Comparison of ENCODE assay signal across 9 cellular contexts in genomic region chr19:51514866-51515481, GRCh38. TPM values are rescaled to one million over a fixed set of nuclear protein-coding genes. Genes with fewer than 3 reads are reported as not detected.
DNase-seq lines count a peak whose midpoint lies in the region; ATAC-seq, FAIRE-seq and TF ChIP-seq lines count a peak whose summit lies in the region.
"Had no signal": no experiment of that assay in that cellular context is flagged by ENCODE, and none has a peak within 500 bp of the region (broad histone marks: within the 10 kb centered on the region; RNA-seq: fewer than 3 reads in every experiment).

No MANE protein-coding gene starts in this region.

- FAIRE-seq in keratinocyte (lab: Jason Lieb, UNC), result peak; percentile 62

- H3K27ac Mint-ChIP-seq in GM23338, result no peak overlapping the region
- no peak overlapping the region for H3K27ac Mint-ChIP-seq in stimulated activated memory B cell treated with anti-CD40 and anti-IgM and Interleukin-4, amounts not matched to agents 10 μg/mL and 1 μg/mL and 100 μg/mL, for 72 hours

- dilution Hi-C loops in keratinocyte (cut with MboI; ENCODE audit: extremely low pct_ligation_motif_present, low sequenced_read_pairs), result no loop called here

- H3K27me3 ChIP-seq in GM23338 (ENCODE audit: insufficient read depth) (no peaks in the 10 kb centered on the region), keratinocyte (ENCODE audit: control insufficient read depth, extremely low read depth, insufficient read depth, low read length) (no peaks in the 10 kb centered on the region)

- H2AFZ ChIP-seq in GM23338 (no peak overlapping the region), keratinocyte (ENCODE audit: control insufficient read depth, low read length) (no peak overlapping the region)

- no peaks in the 10 kb centered on the region for H3K9me1 ChIP-seq in keratinocyte (ENCODE audit: control insufficient read depth, extremely low read depth, insufficient read depth, low read length)

- H3K9ac ChIP-seq in keratinocyte (ENCODE audit: control insufficient read depth, extremely low read depth, insufficient read depth, low read length), result no peak overlapping the region

- no peaks in the 10 kb centered on the region for H3K4me1 ChIP-seq in GM23338 (ENCODE audit: insufficient read depth)
- H3K4me1 ChIP-seq in keratinocyte (ENCODE audit: control insufficient read depth, extremely low read depth, insufficient read depth, low read length), result no peaks in the 10 kb centered on the region

- peaks cover 8% of the 10 kb centered on the region; the same call in 2 of the 3 replicates for H3K36me3 Mint-ChIP-seq in GM23338 (ENCODE audit: low read depth)
- H3K36me3 Mint-ChIP-seq in stimulated activated memory B cell treated with anti-CD40 and anti-IgM and Interleukin-4, amounts not matched to agents 10 μg/mL and 1 μg/mL and 100 μg/mL, for 72 hours, result peaks cover 28% of the 10 kb centered on the region

- H3K36me3 ChIP-seq in GM23338 (ENCODE audit: insufficient read depth) (no peaks in the 10 kb centered on the region), keratinocyte (ENCODE audit: control insufficient read depth in 2 of 2, extremely low read depth in 1 of 2, insufficient read depth in 2 of 2, low read length in 2 of 2) (no peaks in the 10 kb centered on the region)

- H3K9me3 Mint-ChIP-seq in GM23338, result peaks cover 70% of the 10 kb centered on the region
- peaks cover 3% of the 10 kb centered on the region for H3K9me3 Mint-ChIP-seq in stimulated activated memory B cell treated with anti-CD40 and anti-IgM and Interleukin-4, amounts not matched to agents 10 μg/mL and 1 μg/mL and 100 μg/mL, for 72 hours

- no peaks in the 10 kb centered on the region for H3F3A ChIP-seq in GM23338 (replicated peaks; ENCODE audit: low read depth)

- no peak overlapping the region for H3K4me3 Mint-ChIP-seq in GM23338
- no peak overlapping the region for H3K4me3 Mint-ChIP-seq in stimulated activated memory B cell treated with anti-CD40 and anti-IgM and Interleukin-4, amounts not matched to agents 10 μg/mL and 1 μg/mL and 100 μg/mL, for 72 hours

- peaks cover 5% of the 10 kb centered on the region; the same call in 1 of the 2 replicates for H3K9me2 ChIP-seq in GM23338 (ENCODE audit: insufficient read depth)

- peak; percentile 67; the same call in 2 of the 3 replicates for ATAC-seq in GM23338
- ATAC-seq in stimulated activated memory B cell treated with anti-CD40 and anti-IgM and Interleukin-4, amounts not matched to agents 10 μg/mL and 1 μg/mL and 100 μg/mL, for 72 hours, result peak; percentile 70
- no peak for ATAC-seq in HG02588 (IDR thresholded peaks at IDR 0.05; ENCODE audit: unreplicated experiment)
- ATAC-seq in GM19035 (IDR thresholded peaks at IDR 0.05; ENCODE audit: unreplicated experiment), result no peak

- H3K4me2 ChIP-seq in GM23338 (no peak overlapping the region), keratinocyte (ENCODE audit: control insufficient read depth, extremely low read depth, insufficient read depth, low read depth, low read length) (no peak overlapping the region)

- H4K20me1 ChIP-seq in GM23338 (replicated peaks; ENCODE audit: insufficient read depth) (no peaks in the 10 kb centered on the region), keratinocyte (ENCODE audit: control insufficient read depth, extremely low read depth, insufficient read depth, low read length) (no peaks in the 10 kb centered on the region)

- no peak overlapping the region for H3K4me3 ChIP-seq in GM23338
- H3K4me3 ChIP-seq in astrocyte of the cerebellum (ENCODE audit: low read depth, low read length), result no peak overlapping the region
- no peak overlapping the region for H3K4me3 ChIP-seq in keratinocyte (ENCODE audit: control insufficient read depth in 2 of 3, extremely low read depth in 1 of 3, insufficient read depth in 2 of 3, low read depth in 1 of 3, low read length in 3 of 3)
- H3K4me3 ChIP-seq: skin epidermis had no signal

- H3K27ac ChIP-seq in GM23338 (ENCODE audit: low read depth) (no peak overlapping the region), keratinocyte (ENCODE audit: control insufficient read depth, insufficient read depth, low read length) (no peak overlapping the region)
- H3K27ac ChIP-seq: skin epidermis had no signal

- DNase-seq in Caki2 (ENCODE audit: low read depth), result peak; percentile 49
- peak; percentile 82 for DNase-seq in GM23338 (ENCODE audit: low spot score)
- DNase-seq in NCI-H82 (lab: John Stamatoyannopoulos, UW), result peak; percentile 78
- DNase-seq in astrocyte of the cerebellum (ENCODE audit: low read depth), result peak; percentile 20
- DNase-seq in keratinocyte (ENCODE audit: low read depth, low spot score), result no peak

- no peaks in the 10 kb centered on the region for H3K4me1 Mint-ChIP-seq in GM23338
- peaks cover 11% of the 10 kb centered on the region for H3K4me1 Mint-ChIP-seq in stimulated activated memory B cell treated with anti-CD40 and anti-IgM and Interleukin-4, amounts not matched to agents 10 μg/mL and 1 μg/mL and 100 μg/mL, for 72 hours

- in situ Hi-C loops in Caki2 (cut with HindIII; ENCODE audit: low pct_unique_long_range_greater_than_20kb, low sequenced_read_pairs), result no loop called here
- in situ Hi-C loops in astrocyte of the cerebellum (cut with HindIII; ENCODE audit: low sequenced_read_pairs), result no loop called here

- H3K79me2 ChIP-seq in GM23338 (replicated peaks; ENCODE audit: insufficient read depth), result no peaks in the 10 kb centered on the region
- no peaks in the 10 kb centered on the region for H3K79me2 ChIP-seq in keratinocyte (ENCODE audit: control insufficient read depth, insufficient read depth, low read length)

- no peaks in the 10 kb centered on the region for H3K9me3 ChIP-seq in keratinocyte (ENCODE audit: control insufficient read depth, low read depth, low read length)

- peaks cover 4% of the 10 kb centered on the region for H3K27me3 Mint-ChIP-seq in GM23338 (ENCODE audit: insufficient read depth, low read depth, poor library complexity)
- no peaks in the 10 kb centered on the region for H3K27me3 Mint-ChIP-seq in stimulated activated memory B cell treated with anti-CD40 and anti-IgM and Interleukin-4, amounts not matched to agents 10 μg/mL and 1 μg/mL and 100 μg/mL, for 72 hours

- TF ChIP-seq CTCF in GM23338 (conservative IDR thresholded peaks at IDR 0.05; ENCODE audit: low read depth in 2 of 2), result peak; percentile 75 to 83
- TF ChIP-seq CTCF in astrocyte of the cerebellum (IDR thresholded peaks at IDR 0.05; ENCODE audit: low read depth, low read length, missing control alignments), result peak; percentile 68
- peak; percentile 62 to 73 (median 72) for TF ChIP-seq CTCF in keratinocyte (optimal IDR thresholded peaks at IDR 0.05 in 1 of 3, IDR thresholded peaks at IDR 0.05 in 1 of 3, conservative IDR thresholded peaks at IDR 0.05 in 1 of 3; ENCODE audit: extremely low read depth in 1 of 3, insufficient read depth in 2 of 3, low read length in 3 of 3)

RNA-seq across cellular contexts. Expression of gene SIGLEC12, which starts 13.4 kb away (rescaled TPM):
- not detected in 2 replicates for total RNA-seq in Caki2 (2014; rRNA removed; shearing (Covaris generic); ENCODE audit: low replicate concordance)
- not detected in 2 replicates for total RNA-seq in GM23338 (2014; rRNA removed; shearing (Covaris generic))
- polyA plus RNA-seq in GM23338 (2016; fragmentation: Nextera tagmentation; extraction: Ambion mirVana) (not detected in 2 replicates), keratinocyte (not detected in 3 replicates)
- polyA plus RNA-seq in keratinocyte (2011; ENCODE audit: low read depth), result not detected
- polyA plus RNA-seq in keratinocyte (2011; cell fraction: cytosol; rRNA removed), result not detected in 2 replicates
- not detected in 2 replicates for polyA plus RNA-seq in keratinocyte (2011; cell fraction: nucleus; rRNA removed)
- polyA plus RNA-seq in keratinocyte (2012; ENCODE audit: low replicate concordance), result not detected in 2 replicates
- polyA minus RNA-seq in keratinocyte, result not detected in 3 replicates
- polyA minus RNA-seq in keratinocyte (2011; cell fraction: cytosol; rRNA and poly(A)+ RNA removed), result not detected
- not detected in 2 replicates for polyA minus RNA-seq in keratinocyte (2011; cell fraction: nucleus; rRNA and poly(A)+ RNA removed)

RNA-seq across cellular contexts. Expression of gene SIGLEC6, which starts 16.5 kb away (rescaled TPM):
- not detected in 2 replicates for total RNA-seq in Caki2 (2014; rRNA removed; shearing (Covaris generic); ENCODE audit: low replicate concordance)
- 0.16 and 0.76 TPM in 2 replicates for total RNA-seq in GM23338 (2014; rRNA removed; shearing (Covaris generic))
- polyA plus RNA-seq in GM23338 (2016; fragmentation: Nextera tagmentation; extraction: Ambion mirVana), result not detected in 2 replicates
- not detected in 3 replicates for polyA plus RNA-seq in keratinocyte
- not detected for polyA plus RNA-seq in keratinocyte (2011; ENCODE audit: low read depth)
- not detected in 2 replicates for polyA plus RNA-seq in keratinocyte (2011; cell fraction: cytosol; rRNA removed)
- polyA plus RNA-seq in keratinocyte (2011; cell fraction: nucleus; rRNA removed), result not detected in 2 replicates
- polyA plus RNA-seq in keratinocyte (2012; ENCODE audit: low replicate concordance), result not detected in 2 replicates
- polyA minus RNA-seq in keratinocyte, result not detected in 3 replicates
- not detected for polyA minus RNA-seq in keratinocyte (2011; cell fraction: cytosol; rRNA and poly(A)+ RNA removed)
- polyA minus RNA-seq in keratinocyte (2011; cell fraction: nucleus; rRNA and poly(A)+ RNA removed), result not detected in 2 replicates

RNA-seq across cellular contexts. Expression of gene CEACAM18, which starts 36.6 kb away (rescaled TPM):
- total RNA-seq in Caki2 (2014; rRNA removed; shearing (Covaris generic); ENCODE audit: low replicate concordance), result not detected in 2 replicates
- not detected in 2 replicates for total RNA-seq in GM23338 (2014; rRNA removed; shearing (Covaris generic))
- not detected in 2 replicates for polyA plus RNA-seq in GM23338 (2016; fragmentation: Nextera tagmentation; extraction: Ambion mirVana)
- polyA plus RNA-seq in keratinocyte, result not detected in 3 replicates
- polyA plus RNA-seq in keratinocyte (2011; ENCODE audit: low read depth), result not detected
- not detected in 2 replicates for polyA plus RNA-seq in keratinocyte (2011; cell fraction: cytosol; rRNA removed)
- polyA plus RNA-seq in keratinocyte (2011; cell fraction: nucleus; rRNA removed), result not detected in 2 replicates
- polyA plus RNA-seq in keratinocyte (2012; ENCODE audit: low replicate concordance), result not detected in 2 replicates
- polyA minus RNA-seq in keratinocyte, result not detected in 3 replicates
- polyA minus RNA-seq in keratinocyte (2011; cell fraction: cytosol; rRNA and poly(A)+ RNA removed), result not detected
- not detected in 2 replicates for polyA minus RNA-seq in keratinocyte (2011; cell fraction: nucleus; rRNA and poly(A)+ RNA removed)

RNA-seq across cellular contexts. Expression of gene ZNF175, which starts 56.1 kb away (rescaled TPM):
- total RNA-seq in Caki2 (2014; rRNA removed; shearing (Covaris generic); ENCODE audit: low replicate concordance), result 2.5 and 10.8 TPM in 2 replicates
- total RNA-seq in GM23338 (2014; rRNA removed; shearing (Covaris generic)), result 6.3 and 7.4 TPM in 2 replicates
- polyA plus RNA-seq in GM23338 (2016; fragmentation: Nextera tagmentation; extraction: Ambion mirVana) (2.3 and 5.8 TPM in 2 replicates), keratinocyte (2.3 to 3.8 TPM (median 3.2 TPM) in 3 replicates)
- polyA plus RNA-seq in keratinocyte (2011; ENCODE audit: low read depth), result 2.5 TPM
- 1.4 and 3.0 TPM in 2 replicates for polyA plus RNA-seq in keratinocyte (2011; cell fraction: cytosol; rRNA removed)
- polyA plus RNA-seq in keratinocyte (2011; cell fraction: nucleus; rRNA removed), result 5.5 and 7.0 TPM in 2 replicates
- polyA plus RNA-seq in keratinocyte (2012; ENCODE audit: low replicate concordance), result 1.8 and 3.5 TPM in 2 replicates
- polyA minus RNA-seq in keratinocyte, result 6.1 to 6.9 TPM (median 6.7 TPM) in 3 replicates
- 2.5 TPM for polyA minus RNA-seq in keratinocyte (2011; cell fraction: cytosol; rRNA and poly(A)+ RNA removed)
- 3.1 and 7.0 TPM in 2 replicates for polyA minus RNA-seq in keratinocyte (2011; cell fraction: nucleus; rRNA and poly(A)+ RNA removed)

RNA-seq across cellular contexts. Expression of gene SIGLEC8, which starts 56.7 kb away (rescaled TPM):
- total RNA-seq in Caki2 (2014; rRNA removed; shearing (Covaris generic); ENCODE audit: low replicate concordance), result not detected in 2 replicates
- total RNA-seq in GM23338 (2014; rRNA removed; shearing (Covaris generic)), result not detected in 2 replicates
- polyA plus RNA-seq in GM23338 (2016; fragmentation: Nextera tagmentation; extraction: Ambion mirVana) (not detected in 2 replicates), keratinocyte (not detected in 3 replicates)
- not detected for polyA plus RNA-seq in keratinocyte (2011; ENCODE audit: low read depth)
- not detected in 2 replicates for polyA plus RNA-seq in keratinocyte (2011; cell fraction: cytosol; rRNA removed)
- polyA plus RNA-seq in keratinocyte (2011; cell fraction: nucleus; rRNA removed), result not detected in 2 replicates
- not detected in 2 replicates for polyA plus RNA-seq in keratinocyte (2012; ENCODE audit: low replicate concordance)
- not detected in 3 replicates for polyA minus RNA-seq in keratinocyte
- not detected for polyA minus RNA-seq in keratinocyte (2011; cell fraction: cytosol; rRNA and poly(A)+ RNA removed)
- polyA minus RNA-seq in keratinocyte (2011; cell fraction: nucleus; rRNA and poly(A)+ RNA removed), result not detected in 2 replicates

Comparison
In these comparisons a context has a peak if more than half of its experiments do, and no peak if none do; other contexts are left out.
1. ATAC-seq: peak in GM23338 (single experiment) and stimulated activated memory B cell treated with anti-CD40 and anti-IgM and Interleukin-4, amounts not matched to agents 10 μg/mL and 1 μg/mL and 100 μg/mL, for 72 hours (single experiment); none in HG02588 (single experiment) and GM19035 (single experiment).
2. Peak in every context shown above with its lines, with median percentiles within 50 percentile points of each other: CTCF ChIP-seq.